In genomic region chr12:113234483-113234882, GRCh38 we compare ENCODE assay signal across 1 cellular context.
A peak's percentile ranks its signal among the peaks of the same experiment; 100 is the strongest.
TF ChIP-seq lines count a peak whose summit lies in the region.

No MANE protein-coding gene starts in this region.

TF ChIP-seq in K562, 482 proteins besides CTCF, POLR2A, EP300 and RAD21:
- TF ChIP-seq POLR3G (IDR thresholded peaks at IDR 0.05; ENCODE audit: extremely low read depth, insufficient read length, insufficient replicate concordance) (no peak), HDAC3 (IDR thresholded peaks at IDR 0.05; ENCODE audit: borderline replicate concordance, partially characterized antibody) (no peak), KLF13 (tag; IDR thresholded peaks at IDR 0.05; ENCODE audit: borderline replicate concordance, low read depth) (no peak), CBFA2T2 (conservative IDR thresholded peaks at IDR 0.05) (0 out of 2 replicates have a peak, but pooled peaks have one; percentile 15), MAFK (IDR thresholded peaks at IDR 0.05; ENCODE audit: low read length) (no peak), MEIS2 (IDR thresholded peaks at IDR 0.05; ENCODE audit: partially characterized antibody) (no peak), CREB5 (CRISPR knock-in tag; IDR thresholded peaks at IDR 0.05) (no peak), CBFA2T3 (IDR thresholded peaks at IDR 0.05) (peak; percentile 50; the same call in 1 of the 2 replicates)
